In the genomic region with DNA sequence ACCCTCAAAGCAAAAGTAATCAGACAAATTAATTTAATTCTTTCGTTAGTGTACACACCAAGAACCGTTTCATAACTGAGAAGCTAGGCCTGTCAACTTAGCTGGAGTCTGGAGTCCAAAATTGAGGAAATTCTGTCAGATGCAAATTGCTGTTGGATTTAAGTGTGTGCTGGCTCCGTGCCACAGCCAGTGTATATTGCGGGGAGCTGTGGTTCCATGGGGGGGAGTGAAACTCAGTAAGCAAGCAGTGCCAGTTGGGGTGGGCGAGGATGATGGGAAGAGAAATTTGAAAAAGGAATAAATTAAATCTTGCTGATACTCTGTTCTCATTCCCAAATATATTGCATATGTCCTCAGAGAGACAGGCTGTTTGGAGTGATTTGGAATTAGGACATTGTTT, we compare ENCODE assay signal across 2 cellular contexts.
TF ChIP-seq lines count a peak whose summit lies in the region.

No MANE protein-coding gene starts in this region.

TF ChIP-seq in SK-N-SH, 30 proteins besides CTCF, POLR2A, EP300 and RAD21 (continued from another document):
- TF ChIP-seq GABPA (IDR thresholded peaks at IDR 0.05; ENCODE audit: low read depth) = no peak
- no peak for TF ChIP-seq NRF1 (IDR thresholded peaks at IDR 0.05; ENCODE audit: low read depth, low read length)

TF ChIP-seq in SK-N-SH treated with all-trans-retinoic acid at 6 μM for 48 hours, 23 proteins besides CTCF, POLR2A, EP300 and RAD21:
- TF ChIP-seq, protein P1, sequence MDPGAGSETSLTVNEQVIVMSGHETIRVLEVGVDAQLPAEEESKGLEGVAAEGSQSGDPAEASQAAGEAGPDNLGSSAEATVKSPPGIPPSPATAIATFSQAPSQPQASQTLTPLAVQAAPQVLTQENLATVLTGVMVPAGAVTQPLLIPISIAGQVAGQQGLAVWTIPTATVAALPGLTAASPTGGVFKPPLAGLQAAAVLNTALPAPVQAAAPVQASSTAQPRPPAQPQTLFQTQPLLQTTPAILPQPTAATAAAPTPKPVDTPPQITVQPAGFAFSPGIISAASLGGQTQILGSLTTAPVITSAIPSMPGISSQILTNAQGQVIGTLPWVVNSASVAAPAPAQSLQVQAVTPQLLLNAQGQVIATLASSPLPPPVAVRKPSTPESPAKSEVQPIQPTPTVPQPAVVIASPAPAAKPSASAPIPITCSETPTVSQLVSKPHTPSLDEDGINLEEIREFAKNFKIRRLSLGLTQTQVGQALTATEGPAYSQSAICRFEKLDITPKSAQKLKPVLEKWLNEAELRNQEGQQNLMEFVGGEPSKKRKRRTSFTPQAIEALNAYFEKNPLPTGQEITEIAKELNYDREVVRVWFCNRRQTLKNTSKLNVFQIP (CRISPR knock-in tag; IDR thresholded peaks at IDR 0.05; ENCODE audit: borderline replicate concordance, low read depth) = no peak
- TF ChIP-seq, protein P2, sequence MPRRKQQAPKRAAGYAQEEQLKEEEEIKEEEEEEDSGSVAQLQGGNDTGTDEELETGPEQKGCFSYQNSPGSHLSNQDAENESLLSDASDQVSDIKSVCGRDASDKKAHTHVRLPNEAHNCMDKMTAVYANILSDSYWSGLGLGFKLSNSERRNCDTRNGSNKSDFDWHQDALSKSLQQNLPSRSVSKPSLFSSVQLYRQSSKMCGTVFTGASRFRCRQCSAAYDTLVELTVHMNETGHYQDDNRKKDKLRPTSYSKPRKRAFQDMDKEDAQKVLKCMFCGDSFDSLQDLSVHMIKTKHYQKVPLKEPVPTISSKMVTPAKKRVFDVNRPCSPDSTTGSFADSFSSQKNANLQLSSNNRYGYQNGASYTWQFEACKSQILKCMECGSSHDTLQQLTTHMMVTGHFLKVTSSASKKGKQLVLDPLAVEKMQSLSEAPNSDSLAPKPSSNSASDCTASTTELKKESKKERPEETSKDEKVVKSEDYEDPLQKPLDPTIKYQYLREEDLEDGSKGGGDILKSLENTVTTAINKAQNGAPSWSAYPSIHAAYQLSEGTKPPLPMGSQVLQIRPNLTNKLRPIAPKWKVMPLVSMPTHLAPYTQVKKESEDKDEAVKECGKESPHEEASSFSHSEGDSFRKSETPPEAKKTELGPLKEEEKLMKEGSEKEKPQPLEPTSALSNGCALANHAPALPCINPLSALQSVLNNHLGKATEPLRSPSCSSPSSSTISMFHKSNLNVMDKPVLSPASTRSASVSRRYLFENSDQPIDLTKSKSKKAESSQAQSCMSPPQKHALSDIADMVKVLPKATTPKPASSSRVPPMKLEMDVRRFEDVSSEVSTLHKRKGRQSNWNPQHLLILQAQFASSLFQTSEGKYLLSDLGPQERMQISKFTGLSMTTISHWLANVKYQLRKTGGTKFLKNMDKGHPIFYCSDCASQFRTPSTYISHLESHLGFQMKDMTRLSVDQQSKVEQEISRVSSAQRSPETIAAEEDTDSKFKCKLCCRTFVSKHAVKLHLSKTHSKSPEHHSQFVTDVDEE (CRISPR knock-in tag; IDR thresholded peaks at IDR 0.05) = no peak
- TF ChIP-seq, protein P3, sequence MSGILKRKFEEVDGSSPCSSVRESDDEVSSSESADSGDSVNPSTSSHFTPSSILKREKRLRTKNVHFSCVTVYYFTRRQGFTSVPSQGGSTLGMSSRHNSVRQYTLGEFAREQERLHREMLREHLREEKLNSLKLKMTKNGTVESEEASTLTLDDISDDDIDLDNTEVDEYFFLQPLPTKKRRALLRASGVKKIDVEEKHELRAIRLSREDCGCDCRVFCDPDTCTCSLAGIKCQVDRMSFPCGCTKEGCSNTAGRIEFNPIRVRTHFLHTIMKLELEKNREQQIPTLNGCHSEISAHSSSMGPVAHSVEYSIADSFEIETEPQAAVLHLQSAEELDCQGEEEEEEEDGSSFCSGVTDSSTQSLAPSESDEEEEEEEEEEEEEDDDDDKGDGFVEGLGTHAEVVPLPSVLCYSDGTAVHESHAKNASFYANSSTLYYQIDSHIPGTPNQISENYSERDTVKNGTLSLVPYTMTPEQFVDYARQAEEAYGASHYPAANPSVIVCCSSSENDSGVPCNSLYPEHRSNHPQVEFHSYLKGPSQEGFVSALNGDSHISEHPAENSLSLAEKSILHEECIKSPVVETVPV (CRISPR knock-in tag; IDR thresholded peaks at IDR 0.05) = no peak
- TF ChIP-seq ZC3H10 (CRISPR knock-in tag; IDR thresholded peaks at IDR 0.05) = no peak
- TF ChIP-seq RARB (CRISPR knock-in tag; IDR thresholded peaks at IDR 0.05) = no peak
- TF ChIP-seq ZFP3 (CRISPR knock-in tag; IDR thresholded peaks at IDR 0.05) = no peak
- TF ChIP-seq BACH2 (CRISPR knock-in tag; IDR thresholded peaks at IDR 0.05; ENCODE audit: borderline replicate concordance) = no peak
- TF ChIP-seq CSDC2 (CRISPR knock-in tag; IDR thresholded peaks at IDR 0.05) = no peak
- TF ChIP-seq TCF4 (CRISPR knock-in tag; IDR thresholded peaks at IDR 0.05; ENCODE audit: borderline replicate concordance) = no peak
- no peak for TF ChIP-seq ISL1 (CRISPR knock-in tag; IDR thresholded peaks at IDR 0.05)
- no peak for TF ChIP-seq PPARA (CRISPR knock-in tag; IDR thresholded peaks at IDR 0.05; ENCODE audit: borderline replicate concordance)
- TF ChIP-seq ESRRG (CRISPR knock-in tag; IDR thresholded peaks at IDR 0.05) = no peak
- TF ChIP-seq, protein P4, sequence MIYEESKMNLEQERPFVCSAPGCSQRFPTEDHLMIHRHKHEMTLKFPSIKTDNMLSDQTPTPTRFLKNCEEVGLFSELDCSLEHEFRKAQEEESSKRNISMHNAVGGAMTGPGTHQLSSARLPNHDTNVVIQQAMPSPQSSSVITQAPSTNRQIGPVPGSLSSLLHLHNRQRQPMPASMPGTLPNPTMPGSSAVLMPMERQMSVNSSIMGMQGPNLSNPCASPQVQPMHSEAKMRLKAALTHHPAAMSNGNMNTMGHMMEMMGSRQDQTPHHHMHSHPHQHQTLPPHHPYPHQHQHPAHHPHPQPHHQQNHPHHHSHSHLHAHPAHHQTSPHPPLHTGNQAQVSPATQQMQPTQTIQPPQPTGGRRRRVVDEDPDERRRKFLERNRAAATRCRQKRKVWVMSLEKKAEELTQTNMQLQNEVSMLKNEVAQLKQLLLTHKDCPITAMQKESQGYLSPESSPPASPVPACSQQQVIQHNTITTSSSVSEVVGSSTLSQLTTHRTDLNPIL (CRISPR knock-in tag; IDR thresholded peaks at IDR 0.05; ENCODE audit: low read depth) = no peak
- TF ChIP-seq ZNF70 (CRISPR knock-in tag; IDR thresholded peaks at IDR 0.05) = no peak
- TF ChIP-seq, protein P5, sequence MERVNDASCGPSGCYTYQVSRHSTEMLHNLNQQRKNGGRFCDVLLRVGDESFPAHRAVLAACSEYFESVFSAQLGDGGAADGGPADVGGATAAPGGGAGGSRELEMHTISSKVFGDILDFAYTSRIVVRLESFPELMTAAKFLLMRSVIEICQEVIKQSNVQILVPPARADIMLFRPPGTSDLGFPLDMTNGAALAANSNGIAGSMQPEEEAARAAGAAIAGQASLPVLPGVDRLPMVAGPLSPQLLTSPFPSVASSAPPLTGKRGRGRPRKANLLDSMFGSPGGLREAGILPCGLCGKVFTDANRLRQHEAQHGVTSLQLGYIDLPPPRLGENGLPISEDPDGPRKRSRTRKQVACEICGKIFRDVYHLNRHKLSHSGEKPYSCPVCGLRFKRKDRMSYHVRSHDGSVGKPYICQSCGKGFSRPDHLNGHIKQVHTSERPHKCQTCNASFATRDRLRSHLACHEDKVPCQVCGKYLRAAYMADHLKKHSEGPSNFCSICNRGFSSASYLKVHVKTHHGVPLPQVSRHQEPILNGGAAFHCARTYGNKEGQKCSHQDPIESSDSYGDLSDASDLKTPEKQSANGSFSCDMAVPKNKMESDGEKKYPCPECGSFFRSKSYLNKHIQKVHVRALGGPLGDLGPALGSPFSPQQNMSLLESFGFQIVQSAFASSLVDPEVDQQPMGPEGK (CRISPR knock-in tag; IDR thresholded peaks at IDR 0.05; ENCODE audit: borderline replicate concordance) = no peak
- no peak for TF ChIP-seq SNAI2 (CRISPR knock-in tag; IDR thresholded peaks at IDR 0.05)
